ENCODE assay signal across 8 cellular contexts in the genomic region with DNA sequence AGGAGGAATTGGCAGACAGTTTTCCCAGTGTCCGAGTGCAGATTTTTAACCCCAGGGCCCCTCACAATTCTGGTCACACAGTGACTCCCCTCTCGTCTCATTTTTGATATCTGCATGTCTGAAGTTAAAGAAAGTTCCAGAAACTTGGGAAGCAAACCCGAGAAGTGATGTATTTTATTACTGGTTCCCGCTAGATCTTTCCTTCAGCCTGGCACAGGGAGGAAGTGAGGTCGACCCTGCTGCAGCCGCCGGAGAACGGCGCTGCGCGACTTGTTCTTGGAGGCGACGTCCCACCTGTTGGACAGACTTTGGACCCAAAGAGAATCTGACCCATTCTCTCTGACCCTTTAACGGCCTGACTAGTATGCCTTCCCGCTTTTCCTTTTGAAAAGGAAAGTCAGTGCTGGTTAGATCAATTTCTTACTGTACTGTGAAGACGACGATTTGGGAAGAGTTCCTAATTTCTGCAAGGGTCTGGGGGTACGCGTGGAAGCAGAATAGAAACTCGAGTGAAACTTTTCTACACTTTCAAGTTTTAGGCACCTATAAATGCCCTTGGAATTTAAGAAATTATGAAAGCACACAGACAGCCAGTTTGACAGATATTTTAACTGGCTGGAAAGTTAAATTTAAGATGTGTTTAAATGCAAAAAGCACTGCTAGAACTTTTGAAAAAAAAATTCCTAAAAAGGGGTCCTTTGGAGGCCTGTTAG. TPM values are rescaled to one million over a fixed set of nuclear protein-coding genes. Genes with fewer than 3 reads are reported as not detected.
DNase-seq lines count a peak whose midpoint lies in the region; ATAC-seq and TF ChIP-seq lines count a peak whose summit lies in the region.

No MANE protein-coding gene starts in this region.

- H3K4me3 ChIP-seq in adipocyte (ENCODE audit: low read length) (peak overlapping the region; percentile 93), right atrium auricular region (peak overlapping the region; percentile 76 to 81)

- H3K36me3 ChIP-seq in adipocyte (ENCODE audit: control insufficient read depth, insufficient read depth, low read length, severe bottlenecking), result no peaks in the 10 kb centered on the region
- no peaks in the 10 kb centered on the region for H3K36me3 ChIP-seq in right atrium auricular region

- ATAC-seq in GM18511 (IDR thresholded peaks at IDR 0.05; ENCODE audit: unreplicated experiment), result peak; percentile 17
- no peak for ATAC-seq in HG02970 (IDR thresholded peaks at IDR 0.05; ENCODE audit: low FRiP score, unreplicated experiment)

- peak overlapping the region; percentile 93 for H3K9ac ChIP-seq in adipocyte (ENCODE audit: low read length)

- no peak for TF ChIP-seq CTCF in right atrium auricular region (IDR thresholded peaks at IDR 0.05)

- H3K4me1 ChIP-seq in adipocyte (ENCODE audit: control insufficient read depth, insufficient read depth, low read length) (peaks cover 35% of the 10 kb centered on the region), right atrium auricular region (peaks cover 0 to 43% of the 10 kb centered on the region in 2 donors)

- DNase-seq in Ammon's horn (ENCODE audit: low spot score) (peak; percentile 39), NCI-H748 (lab: John Stamatoyannopoulos, UW; ENCODE audit: unreplicated experiment) (peak; percentile 76), adipocyte (ENCODE audit: low read depth) (peak; percentile 64), right atrium auricular region (ENCODE audit: low spot score) (no peak), renal cortical epithelial cell (ENCODE audit: low read depth) (peak; percentile 33), T1000 (lab: John Stamatoyannopoulos, UW) (no peak)

- peak overlapping the region; percentile 91 to 92 for H3K27ac ChIP-seq in right atrium auricular region

- H3K27me3 ChIP-seq in adipocyte (replicated peaks; ENCODE audit: control insufficient read depth, insufficient read depth, low read length) (no peaks in the 10 kb centered on the region), right atrium auricular region (no peaks in the 10 kb centered on the region)

- H3K9me3 ChIP-seq in adipocyte (ENCODE audit: control insufficient read depth, low read length) (no peaks in the 10 kb centered on the region), right atrium auricular region (no peaks in the 10 kb centered on the region)

RNA-seq across cellular contexts. Expression of a gene that starts 0.7 kb away (rescaled TPM):
- 10 to 100 TPM; 13.9 to 29.9 TPM for total RNA-seq in right atrium auricular region
- 20.0 and 25.2 TPM in 2 replicates for total RNA-seq in renal cortical epithelial cell

Comparison
In these comparisons a context has a peak if more than half of its experiments do, and no peak if none do; other contexts are left out.
1. DNase-seq: peak in Ammon's horn (single experiment), NCI-H748 (single experiment), adipocyte (single experiment) and renal cortical epithelial cell (single experiment); none in right atrium auricular region (single experiment) and T1000 (single experiment).